ENCODE assay signal across 5 cellular contexts in genomic region chr10:78738457-78738856, GRCh38.
"Had no signal": no experiment of that assay in that cellular context is flagged by ENCODE, and none has a peak within 500 bp of the region (broad histone marks: within the 10 kb centered on the region; RNA-seq: fewer than 3 reads in every experiment).

No MANE protein-coding gene starts in this region.

- H3K27ac Mint-ChIP-seq: GM23338, H9 had no signal

- H3K4me3 Mint-ChIP-seq: GM23338, H9 had no signal

- ATAC-seq: GM23338 had no signal

- H3K9me3 Mint-ChIP-seq: GM23338, H9 had no signal

- H3K27ac ChIP-seq: HL-60 had no signal

- H3K4me3 ChIP-seq: GM23338 had no signal

- DNase-seq: H9, HCEC 1CT, IMR-90 had no signal
